In genomic region chr2:43139996-43140621, GRCh38 we compare ENCODE assay signal across 8 cellular contexts.
DNase-seq lines count a peak whose midpoint lies in the region; ATAC-seq and TF ChIP-seq lines count a peak whose summit lies in the region.

No MANE protein-coding gene starts in this region.

- in situ Hi-C loops in gastrocnemius medialis (cut with MboI; ENCODE audit: low sequenced_read_pairs in 4 of 4) = no loop called here

- no peaks in the 10 kb centered on the region for H3K9me2 ChIP-seq in GM23338 (ENCODE audit: insufficient read depth)

- H3K9me3 ChIP-seq in gastroesophageal sphincter = no peaks in the 10 kb centered on the region
- no peaks in the 10 kb centered on the region for H3K9me3 ChIP-seq in gastrocnemius medialis

- POLR2A ChIA-PET in activated CD4-positive, alpha-beta memory T cell treated with anti-CD3 and anti-CD28 coated beads, Interleukin-2, amount 10 ng/mL, durations not matched to agents 7 days and 5 days (lab: Charles Lee) = interaction anchor here (0.7 to 21.7 kb wide), 15 partner anchors 9 to 456 kb away, joined by 3 to 1053 read pairs (median 5); partner anchors contain the start of genes THADA and ZFP36L2

- H3K27ac Mint-ChIP-seq in GM23338 = no peak overlapping the region
- peak overlapping the region; percentile 92 for H3K27ac Mint-ChIP-seq in activated CD4-positive, alpha-beta memory T cell treated with anti-CD3 and anti-CD28 coated beads, Interleukin-2, amount 10 ng/mL, durations not matched to agents 7 days and 5 days

- 50 to 74% methylated on average over 4 to 5 of the region's 11 CpGs for WGBS in gastroesophageal sphincter (ENCODE audit: low coverage in 1 of 2), 2 donors

- H3K27ac ChIP-seq in GM23338 (ENCODE audit: low read depth) = no peak overlapping the region
- peak overlapping the region in 3 of 4 donors; percentile 18 to 39 (median 38) for H3K27ac ChIP-seq in gastroesophageal sphincter
- peak overlapping the region; percentile 15 to 61 (median 39) for H3K27ac ChIP-seq in gastrocnemius medialis

- no peak overlapping the region for H3K4me2 ChIP-seq in GM23338

- H3F3A ChIP-seq in GM23338 (replicated peaks; ENCODE audit: low read depth) = no peaks in the 10 kb centered on the region

- DNase-seq in GM23338 (ENCODE audit: low spot score) (no peak), gastrocnemius medialis (peak in 1 of 2 donors; percentile 24), cerebellar nuclear complex (lab: John Stamatoyannopoulos, UW) (no peak), NCI-H146 treated with DMSO at 0.1 percent for 48 hours (lab: John Stamatoyannopoulos, UW; ENCODE audit: unreplicated experiment) (no peak), nucleus accumbens (lab: John Stamatoyannopoulos, UW) (no peak)
- peak; percentile 59 for DNase-seq in activated CD4-positive, alpha-beta memory T cell treated with anti-CD3 and anti-CD28 coated beads, Interleukin-2, amount 10 ng/mL, durations not matched to agents 7 days and 5 days
- no peak for DNase-seq in stimulated activated CD4-positive, alpha-beta T cell treated with anti-CD3 and anti-CD28 coated beads, Interleukin-2, amount 100 ng/mL, for 48 hours

- no peak for TF ChIP-seq EP300 in gastroesophageal sphincter (IDR thresholded peaks at IDR 0.05)

- H3K36me3 Mint-ChIP-seq in GM23338 (ENCODE audit: low read depth) = no peaks in the 10 kb centered on the region
- H3K36me3 Mint-ChIP-seq in activated CD4-positive, alpha-beta memory T cell treated with anti-CD3 and anti-CD28 coated beads, Interleukin-2, amount 10 ng/mL, durations not matched to agents 7 days and 5 days (ENCODE audit: low read depth) = peaks cover 15% of the 10 kb centered on the region

- TF ChIP-seq POLR2A in gastroesophageal sphincter (IDR thresholded peaks at IDR 0.05) = no peak
- no peak for TF ChIP-seq POLR2A in gastrocnemius medialis (IDR thresholded peaks at IDR 0.05)

- peaks cover 11% of the 10 kb centered on the region for H3K27me3 Mint-ChIP-seq in GM23338 (ENCODE audit: insufficient read depth, low read depth, poor library complexity)
- no peaks in the 10 kb centered on the region for H3K27me3 Mint-ChIP-seq in activated CD4-positive, alpha-beta memory T cell treated with anti-CD3 and anti-CD28 coated beads, Interleukin-2, amount 10 ng/mL, durations not matched to agents 7 days and 5 days

- no peak overlapping the region for H3K4me3 ChIP-seq in GM23338
- no peak overlapping the region for H3K4me3 ChIP-seq in gastroesophageal sphincter
- H3K4me3 ChIP-seq in gastrocnemius medialis = no peak overlapping the region

- peak; percentile 17; the same call in 2 of the 3 replicates for ATAC-seq in GM23338
- ATAC-seq in gastroesophageal sphincter = no peak
- no peak for ATAC-seq in gastrocnemius medialis

- H3K9me3 Mint-ChIP-seq in GM23338 = no peaks in the 10 kb centered on the region
- no peaks in the 10 kb centered on the region for H3K9me3 Mint-ChIP-seq in activated CD4-positive, alpha-beta memory T cell treated with anti-CD3 and anti-CD28 coated beads, Interleukin-2, amount 10 ng/mL, durations not matched to agents 7 days and 5 days

- H2AFZ ChIP-seq in GM23338 = peak overlapping the region; percentile 94; the same call in 1 of the 2 replicates

- H3K4me3 Mint-ChIP-seq in GM23338 = no peak overlapping the region
- H3K4me3 Mint-ChIP-seq in activated CD4-positive, alpha-beta memory T cell treated with anti-CD3 and anti-CD28 coated beads, Interleukin-2, amount 10 ng/mL, durations not matched to agents 7 days and 5 days = peak overlapping the region; percentile 61

- no peaks in the 10 kb centered on the region for H4K20me1 ChIP-seq in GM23338 (replicated peaks; ENCODE audit: insufficient read depth)

- no peaks in the 10 kb centered on the region for H3K27me3 ChIP-seq in GM23338 (ENCODE audit: insufficient read depth)
- no peaks in the 10 kb centered on the region for H3K27me3 ChIP-seq in gastroesophageal sphincter
- no peaks in the 10 kb centered on the region for H3K27me3 ChIP-seq in gastrocnemius medialis

- peaks cover 20% of the 10 kb centered on the region for H3K4me1 ChIP-seq in GM23338 (ENCODE audit: insufficient read depth)
- H3K4me1 ChIP-seq in gastroesophageal sphincter = peaks cover 0 to 23% (median 0%) of the 10 kb centered on the region in 3 donors
- peaks cover 5 to 13% of the 10 kb centered on the region in 2 donors for H3K4me1 ChIP-seq in gastrocnemius medialis

- no peaks in the 10 kb centered on the region for H3K36me3 ChIP-seq in GM23338 (ENCODE audit: insufficient read depth)
- no peaks in the 10 kb centered on the region for H3K36me3 ChIP-seq in gastroesophageal sphincter
- no peaks in the 10 kb centered on the region for H3K36me3 ChIP-seq in gastrocnemius medialis

- TF ChIP-seq CTCF in GM23338 (conservative IDR thresholded peaks at IDR 0.05; ENCODE audit: low read depth in 2 of 2) (no peak), gastroesophageal sphincter (IDR thresholded peaks at IDR 0.05) (no peak), gastrocnemius medialis (IDR thresholded peaks at IDR 0.05 in 4 of 5, conservative IDR thresholded peaks at IDR 0.05 in 1 of 5) (no peak)

- H3K4me1 Mint-ChIP-seq in GM23338 = peaks cover 34% of the 10 kb centered on the region
- peaks cover 71% of the 10 kb centered on the region for H3K4me1 Mint-ChIP-seq in activated CD4-positive, alpha-beta memory T cell treated with anti-CD3 and anti-CD28 coated beads, Interleukin-2, amount 10 ng/mL, durations not matched to agents 7 days and 5 days

- CTCF ChIA-PET in activated CD4-positive, alpha-beta memory T cell treated with anti-CD3 and anti-CD28 coated beads, Interleukin-2, amount 10 ng/mL, durations not matched to agents 7 days and 5 days (lab: Charles Lee) = interaction anchor here (0.7 to 4.4 kb wide), 14 partner anchors 9 to 345 kb away, joined by 3 to 36 read pairs (median 6); partner anchors contain the start of gene ZFP36L2

- no peaks in the 10 kb centered on the region for H3K79me2 ChIP-seq in GM23338 (replicated peaks; ENCODE audit: insufficient read depth)

- intact Hi-C loops in gastrocnemius medialis (cut with DNase I; ENCODE audit: low total_unique reads) = no loop called here

TF ChIP-seq in GM23338, 12 proteins besides CTCF, POLR2A, EP300 and RAD21 (continues in another document):
- TF ChIP-seq ETS1 (IDR thresholded peaks at IDR 0.05) = no peak
- no peak for TF ChIP-seq CREB1 (CRISPR knock-in tag; IDR thresholded peaks at IDR 0.05; ENCODE audit: low read depth)
- no peak for TF ChIP-seq JUNB (IDR thresholded peaks at IDR 0.05; ENCODE audit: unreplicated experiment)
- no peak for TF ChIP-seq NANOG (IDR thresholded peaks at IDR 0.05; ENCODE audit: borderline replicate concordance)
- no peak for TF ChIP-seq ZNF331 (CRISPR knock-in tag; IDR thresholded peaks at IDR 0.05; ENCODE audit: low read depth)
- no peak for TF ChIP-seq POLR2AphosphoS5 (IDR thresholded peaks at IDR 0.05; ENCODE audit: low read depth)
- TF ChIP-seq EZH2phosphoT487 (IDR thresholded peaks at IDR 0.05; ENCODE audit: unreplicated experiment) = no peak
